ENCODE assay signal across 15 cellular contexts in genomic region chr1:181482001-181482430, GRCh38. TPM values are rescaled to one million over a fixed set of nuclear protein-coding genes. Genes with fewer than 3 reads are reported as not detected.
DNase-seq lines count a peak whose midpoint lies in the region; ATAC-seq and TF ChIP-seq lines count a peak whose summit lies in the region.
"Had no signal": no experiment of that assay in that cellular context is flagged by ENCODE, and none has a peak within 500 bp of the region (broad histone marks: within the 10 kb centered on the region; RNA-seq: fewer than 3 reads in every experiment).

No MANE protein-coding gene starts in this region.

- no peak for ATAC-seq in stimulated activated memory B cell treated with anti-CD40 and anti-IgM and Interleukin-4, amounts not matched to agents 10 μg/mL and 1 μg/mL and 100 μg/mL, for 72 hours
- ATAC-seq in foreskin keratinocyte, result no peak
- no peak for ATAC-seq in activated T-helper 17 cell treated with anti-CD3 and anti-CD28 coated beads, Interleukin-2, amount 50 U/mL, for 72 hours (replicated peaks)

- H3K27ac Mint-ChIP-seq in activated T-cell treated with anti-CD3 and anti-CD28 coated beads, Interleukin-2, amount 50 U/mL, for 24 hours, result no peak overlapping the region
- H3K27ac Mint-ChIP-seq in activated T-helper 2 cell treated with anti-CD3 and anti-CD28 coated beads, Interferon-gamma antibody, Interleukin-2, Interleukin-4, amounts not matched to agents 10 μg/mL and 5 μg/mL and 100 μg/mL, durations not matched to agents 14 hours and 24 hours and 36 hours, result no peak overlapping the region
- H3K27ac Mint-ChIP-seq in stimulated activated memory B cell treated with anti-CD40 and anti-IgM and Interleukin-4, amounts not matched to agents 10 μg/mL and 1 μg/mL and 100 μg/mL, for 72 hours, result no peak overlapping the region
- no peak overlapping the region for H3K27ac Mint-ChIP-seq in activated T-helper 17 cell treated with anti-CD3 and anti-CD28 coated beads, Interleukin-2, amount 50 U/mL, for 72 hours
- H3K27ac Mint-ChIP-seq in endothelial cell (ENCODE audit: unreplicated experiment), result no peak overlapping the region
- H3K27ac Mint-ChIP-seq: activated naive CD4-positive, alpha-beta T cell treated with anti-CD3 and anti-CD28 coated beads, Interleukin-2, amount 50 U/mL, for 72 hours; natural killer cell had no signal

- H3K4me1 Mint-ChIP-seq in activated T-cell treated with anti-CD3 and anti-CD28 coated beads, Interleukin-2, amount 50 U/mL, for 24 hours (ENCODE audit: low read depth), result peaks cover 24% of the 10 kb centered on the region
- H3K4me1 Mint-ChIP-seq in activated T-helper 2 cell treated with anti-CD3 and anti-CD28 coated beads, Interferon-gamma antibody, Interleukin-2, Interleukin-4, amounts not matched to agents 10 μg/mL and 5 μg/mL and 100 μg/mL, durations not matched to agents 14 hours and 24 hours and 36 hours (ENCODE audit: low read depth), result peaks cover 7% of the 10 kb centered on the region
- H3K4me1 Mint-ChIP-seq in stimulated activated memory B cell treated with anti-CD40 and anti-IgM and Interleukin-4, amounts not matched to agents 10 μg/mL and 1 μg/mL and 100 μg/mL, for 72 hours, result peaks cover 39% of the 10 kb centered on the region
- no peaks in the 10 kb centered on the region for H3K4me1 Mint-ChIP-seq in activated T-helper 17 cell treated with anti-CD3 and anti-CD28 coated beads, Interleukin-2, amount 50 U/mL, for 72 hours
- peaks cover 26% of the 10 kb centered on the region for H3K4me1 Mint-ChIP-seq in endothelial cell (ENCODE audit: unreplicated experiment)
- H3K4me1 Mint-ChIP-seq: natural killer cell had no signal

- intact Hi-C loops in activated T-helper 2 cell treated with anti-CD3 and anti-CD28 coated beads, Interferon-gamma antibody, Interleukin-2, Interleukin-4, amounts not matched to agents 10 μg/mL and 5 μg/mL and 100 μg/mL, durations not matched to agents 14 hours and 24 hours and 36 hours (cut with micrococcal nuclease), result loop anchor here (10.0 kb wide), 2 partner anchors 913 to 1247 kb away; partner anchors contain the start of genes GLUL and LHX4

- H3K4me1 ChIP-seq in foreskin keratinocyte, result no peaks in the 10 kb centered on the region

- no peak overlapping the region for H3K27ac ChIP-seq in foreskin keratinocyte
- H3K27ac ChIP-seq: transverse colon had no signal

- no peaks in the 10 kb centered on the region for H3K9me3 Mint-ChIP-seq in activated T-cell treated with anti-CD3 and anti-CD28 coated beads, Interleukin-2, amount 50 U/mL, for 24 hours
- no peaks in the 10 kb centered on the region for H3K9me3 Mint-ChIP-seq in activated T-helper 2 cell treated with anti-CD3 and anti-CD28 coated beads, Interferon-gamma antibody, Interleukin-2, Interleukin-4, amounts not matched to agents 10 μg/mL and 5 μg/mL and 100 μg/mL, durations not matched to agents 14 hours and 24 hours and 36 hours
- H3K9me3 Mint-ChIP-seq in stimulated activated memory B cell treated with anti-CD40 and anti-IgM and Interleukin-4, amounts not matched to agents 10 μg/mL and 1 μg/mL and 100 μg/mL, for 72 hours, result no peaks in the 10 kb centered on the region
- H3K9me3 Mint-ChIP-seq in activated T-helper 17 cell treated with anti-CD3 and anti-CD28 coated beads, Interleukin-2, amount 50 U/mL, for 72 hours, result no peaks in the 10 kb centered on the region
- H3K9me3 Mint-ChIP-seq in endothelial cell (ENCODE audit: unreplicated experiment), result no peaks in the 10 kb centered on the region
- H3K9me3 Mint-ChIP-seq: activated naive CD4-positive, alpha-beta T cell treated with anti-CD3 and anti-CD28 coated beads, Interleukin-2, amount 50 U/mL, for 72 hours; natural killer cell had no signal

- peak overlapping the region; percentile 55 for H3K4me3 Mint-ChIP-seq in activated T-cell treated with anti-CD3 and anti-CD28 coated beads, Interleukin-2, amount 50 U/mL, for 24 hours
- H3K4me3 Mint-ChIP-seq in activated T-helper 2 cell treated with anti-CD3 and anti-CD28 coated beads, Interferon-gamma antibody, Interleukin-2, Interleukin-4, amounts not matched to agents 10 μg/mL and 5 μg/mL and 100 μg/mL, durations not matched to agents 14 hours and 24 hours and 36 hours (ENCODE audit: low read depth), result peak overlapping the region; percentile 52
- H3K4me3 Mint-ChIP-seq in stimulated activated memory B cell treated with anti-CD40 and anti-IgM and Interleukin-4, amounts not matched to agents 10 μg/mL and 1 μg/mL and 100 μg/mL, for 72 hours, result peak overlapping the region; percentile 70
- no peak overlapping the region for H3K4me3 Mint-ChIP-seq in activated T-helper 17 cell treated with anti-CD3 and anti-CD28 coated beads, Interleukin-2, amount 50 U/mL, for 72 hours
- no peak overlapping the region for H3K4me3 Mint-ChIP-seq in endothelial cell (ENCODE audit: unreplicated experiment)
- H3K4me3 Mint-ChIP-seq: natural killer cell had no signal

- H3K27me3 Mint-ChIP-seq in activated T-cell treated with anti-CD3 and anti-CD28 coated beads, Interleukin-2, amount 50 U/mL, for 24 hours, result peaks cover 86% of the 10 kb centered on the region
- peaks cover 69% of the 10 kb centered on the region for H3K27me3 Mint-ChIP-seq in activated T-helper 2 cell treated with anti-CD3 and anti-CD28 coated beads, Interferon-gamma antibody, Interleukin-2, Interleukin-4, amounts not matched to agents 10 μg/mL and 5 μg/mL and 100 μg/mL, durations not matched to agents 14 hours and 24 hours and 36 hours (ENCODE audit: low read depth)
- peaks cover 46% of the 10 kb centered on the region for H3K27me3 Mint-ChIP-seq in stimulated activated memory B cell treated with anti-CD40 and anti-IgM and Interleukin-4, amounts not matched to agents 10 μg/mL and 1 μg/mL and 100 μg/mL, for 72 hours
- H3K27me3 Mint-ChIP-seq in activated T-helper 17 cell treated with anti-CD3 and anti-CD28 coated beads, Interleukin-2, amount 50 U/mL, for 72 hours, result peaks cover 62% of the 10 kb centered on the region
- H3K27me3 Mint-ChIP-seq in endothelial cell (ENCODE audit: unreplicated experiment), result peaks cover 28% of the 10 kb centered on the region

- no peak for DNase-seq in activated T-cell treated with anti-CD3 and anti-CD28 coated beads, Interleukin-2, amount 50 U/mL, for 24 hours
- DNase-seq in activated T-cell treated with anti-CD3 and anti-CD28 coated beads, Interleukin-2, amount 50 U/mL, for 48 hours, result no peak
- DNase-seq in activated T-helper 2 cell treated with anti-CD3 and anti-CD28 coated beads, Interferon-gamma antibody, Interleukin-2, Interleukin-4, amounts not matched to agents 10 μg/mL and 5 μg/mL and 100 μg/mL, durations not matched to agents 14 hours and 24 hours and 36 hours (ENCODE audit: low spot score), result no peak
- DNase-seq in iPS-NIHi11 (ENCODE audit: low spot score) (peak; percentile 14), foreskin keratinocyte (no peak), endothelial cell (ENCODE audit: low spot score) (no peak)
- DNase-seq: ACHN; activated CD4-positive, alpha-beta T cell treated with anti-CD3 and anti-CD28 coated beads, Interleukin-2, amount 50 U/mL, for 4 hours; natural killer cell had no signal

- no peaks in the 10 kb centered on the region for H3K36me3 Mint-ChIP-seq in activated T-cell treated with anti-CD3 and anti-CD28 coated beads, Interleukin-2, amount 50 U/mL, for 24 hours (ENCODE audit: low read depth)
- H3K36me3 Mint-ChIP-seq in activated T-helper 2 cell treated with anti-CD3 and anti-CD28 coated beads, Interferon-gamma antibody, Interleukin-2, Interleukin-4, amounts not matched to agents 10 μg/mL and 5 μg/mL and 100 μg/mL, durations not matched to agents 14 hours and 24 hours and 36 hours (ENCODE audit: low read depth), result no peaks in the 10 kb centered on the region
- no peaks in the 10 kb centered on the region for H3K36me3 Mint-ChIP-seq in stimulated activated memory B cell treated with anti-CD40 and anti-IgM and Interleukin-4, amounts not matched to agents 10 μg/mL and 1 μg/mL and 100 μg/mL, for 72 hours
- H3K36me3 Mint-ChIP-seq in activated T-helper 17 cell treated with anti-CD3 and anti-CD28 coated beads, Interleukin-2, amount 50 U/mL, for 72 hours (ENCODE audit: low read depth), result no peaks in the 10 kb centered on the region
- H3K36me3 Mint-ChIP-seq in endothelial cell (ENCODE audit: low read depth, unreplicated experiment), result no peaks in the 10 kb centered on the region
- H3K36me3 Mint-ChIP-seq: natural killer cell had no signal

- peaks cover 78% of the 10 kb centered on the region for H3K27me3 ChIP-seq in foreskin keratinocyte

- TF ChIP-seq CTCF in foreskin keratinocyte (conservative IDR thresholded peaks at IDR 0.05) (no peak), endothelial cell (IDR thresholded peaks at IDR 0.05; ENCODE audit: unreplicated experiment) (no peak)

RNA-seq across cellular contexts. Expression of gene CACNA1E, which starts 1.3 kb away (rescaled TPM):
- not detected in 2 replicates for total RNA-seq in activated T-helper 2 cell treated with anti-CD3 and anti-CD28 coated beads, Interferon-gamma antibody, Interleukin-2, Interleukin-4, amounts not matched to agents 10 μg/mL and 5 μg/mL and 100 μg/mL, durations not matched to agents 14 hours and 24 hours and 36 hours
- total RNA-seq in foreskin keratinocyte, result not detected in 2 replicates
- not detected in 2 replicates for polyA plus RNA-seq in foreskin keratinocyte
- under 1 TPM in 1 of 2 donors, not detected in 1; 0.11 TPM for total RNA-seq in activated T-helper 17 cell treated with anti-CD3 and anti-CD28 coated beads, Interleukin-2, amount 50 U/mL, for 72 hours
- 0.31 TPM for total RNA-seq in endothelial cell (ENCODE audit: unreplicated experiment)
- total RNA-seq: chondrocyte, HT-29 had no signal

Comparison
In these comparisons a context has a peak if more than half of its experiments do, and no peak if none do; other contexts are left out.
1. H3K4me3 Mint-ChIP-seq: peak in activated T-cell treated with anti-CD3 and anti-CD28 coated beads, Interleukin-2, amount 50 U/mL, for 24 hours (single experiment), activated T-helper 2 cell treated with anti-CD3 and anti-CD28 coated beads, Interferon-gamma antibody, Interleukin-2, Interleukin-4, amounts not matched to agents 10 μg/mL and 5 μg/mL and 100 μg/mL, durations not matched to agents 14 hours and 24 hours and 36 hours (single experiment) and stimulated activated memory B cell treated with anti-CD40 and anti-IgM and Interleukin-4, amounts not matched to agents 10 μg/mL and 1 μg/mL and 100 μg/mL, for 72 hours (single experiment); none in activated T-helper 17 cell treated with anti-CD3 and anti-CD28 coated beads, Interleukin-2, amount 50 U/mL, for 72 hours (single experiment) and endothelial cell (single experiment).